Comparison of ENCODE assay signal across 35 cellular contexts in the genomic region with DNA sequence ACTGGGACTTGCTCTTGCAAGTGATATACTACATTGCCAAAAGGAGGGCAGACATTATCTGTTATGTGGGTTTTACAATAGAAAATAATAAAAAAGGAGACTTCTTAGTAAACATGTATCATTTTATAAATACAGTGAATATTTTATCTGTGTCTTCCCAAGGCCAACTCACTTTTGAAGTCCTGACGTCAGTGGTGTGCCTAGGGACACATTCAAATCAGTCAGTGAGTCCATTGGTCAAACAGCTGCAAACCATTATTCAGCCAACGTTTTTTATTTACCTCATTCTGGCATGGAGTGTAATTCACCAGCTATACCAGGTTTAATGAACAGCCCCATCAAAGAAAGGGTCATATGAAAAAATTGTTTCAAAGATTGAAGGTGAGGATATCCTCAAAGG.
"Had no signal": no experiment of that assay in that cellular context is flagged by ENCODE, and none has a peak within 500 bp of the region (broad histone marks: within the 10 kb centered on the region; RNA-seq: fewer than 3 reads in every experiment).

No MANE protein-coding gene starts in this region.

- H3K27me3 ChIP-seq: ascending aorta, cardiac muscle cell had no signal

- H3K36me3 Mint-ChIP-seq: activated CD4-positive, alpha-beta memory T cell treated with anti-CD3 and anti-CD28 coated beads for 36 hours; activated naive CD4-positive, alpha-beta T cell treated with anti-CD3 and anti-CD28 coated beads, Interleukin-2, amount 50 U/mL, for 72 hours; activated naive CD8-positive, alpha-beta T cell treated with anti-CD3 and anti-CD28 coated beads for 36 hours; brain had no signal

- H3K4me3 ChIP-seq: ascending aorta, cardiac muscle cell had no signal

- H3K36me3 ChIP-seq: ascending aorta, cardiac muscle cell had no signal

- H3K4me1 ChIP-seq: ascending aorta had no signal

- ATAC-seq: activated CD8-positive, alpha-beta T cell treated with anti-CD3 and anti-CD28 coated beads for 36 hours; activated naive CD4-positive, alpha-beta T cell treated with anti-CD3 and anti-CD28 coated beads, Interleukin-2, amount 50 U/mL, for 72 hours; activated T-cell treated with anti-CD3 and anti-CD28 coated beads, Interleukin-2, amount 50 U/mL, for 4 hours; activated T-cell treated with anti-CD3 and anti-CD28 coated beads, Interleukin-2, amount 50 U/mL, for 72 hours; activated T-helper 17 cell treated with anti-CD3 and anti-CD28 coated beads, Interleukin-2, amount 50 U/mL, for 72 hours had no signal

- H3K27ac Mint-ChIP-seq: activated B cell treated with CpG ODN at 0.5 μM for 24 hours; activated CD4-positive, alpha-beta memory T cell treated with anti-CD3 and anti-CD28 coated beads for 36 hours; activated CD4-positive, alpha-beta T cell treated with anti-CD3 and anti-CD28 coated beads, Interleukin-2, amount 10 ng/mL, durations not matched to agents 24 days and 14 days; activated CD8-positive, alpha-beta T cell treated with anti-CD3 and anti-CD28 coated beads for 36 hours; activated naive CD4-positive, alpha-beta T cell treated with anti-CD3 and anti-CD28 coated beads for 36 hours; activated naive CD4-positive, alpha-beta T cell treated with anti-CD3 and anti-CD28 coated beads, Interleukin-2, amount 50 U/mL, for 72 hours; activated naive CD8-positive, alpha-beta T cell treated with anti-CD3 and anti-CD28 coated beads for 36 hours; activated T-cell treated with anti-CD3 and anti-CD28 coated beads, Interleukin-2, amount 50 U/mL, for 72 hours; activated T-helper 1 cell treated with anti-CD3 and anti-CD28 coated beads, Interleukin-12 subunit alpha, Interleukin-12 subunit beta, Interleukin-2, Interleukin-4 antibody, amounts not matched to agents 30 ng/mL and 10 ng/mL and 1 ng/mL, durations not matched to agents 14 hours and 24 hours and 36 hours; activated T-helper 17 cell treated with anti-CD3 and anti-CD28 coated beads, Interleukin-2, amount 50 U/mL, for 72 hours; brain; T-helper 1 cell treated with Interleukin-12 subunit alpha and Interleukin-12 subunit beta and Interleukin-4 antibody, amounts not matched to agents 30 μg/mL and 1 μg/mL, for 36 hours; T-helper 2 cell treated with Interferon-gamma antibody and Interleukin-4, amounts not matched to agents 5 μg/mL and 100 μg/mL, for 36 hours had no signal

- H3K27ac ChIP-seq: ascending aorta, cardiac muscle cell, VCaP had no signal

- H3K9me3 Mint-ChIP-seq: activated B cell treated with CpG ODN at 0.5 μM for 24 hours; activated CD4-positive, alpha-beta memory T cell treated with anti-CD3 and anti-CD28 coated beads for 36 hours; activated CD4-positive, alpha-beta T cell treated with anti-CD3 and anti-CD28 coated beads, Interleukin-2, amount 10 ng/mL, durations not matched to agents 24 days and 14 days; activated CD8-positive, alpha-beta T cell treated with anti-CD3 and anti-CD28 coated beads for 36 hours; activated naive CD4-positive, alpha-beta T cell treated with anti-CD3 and anti-CD28 coated beads for 36 hours; activated naive CD8-positive, alpha-beta T cell treated with anti-CD3 and anti-CD28 coated beads for 36 hours; activated T-cell treated with anti-CD3 and anti-CD28 coated beads, Interleukin-2, amount 50 U/mL, for 4 hours; activated T-cell treated with anti-CD3 and anti-CD28 coated beads, Interleukin-2, amount 50 U/mL, for 72 hours; activated T-helper 1 cell treated with anti-CD3 and anti-CD28 coated beads, Interleukin-12 subunit alpha, Interleukin-12 subunit beta, Interleukin-2, Interleukin-4 antibody, amounts not matched to agents 30 ng/mL and 10 ng/mL and 1 ng/mL, durations not matched to agents 14 hours and 24 hours and 36 hours; activated T-helper 17 cell treated with anti-CD3 and anti-CD28 coated beads, Interleukin-2, amount 50 U/mL, for 72 hours; brain; central memory CD8-positive, alpha-beta T cell; T-helper 1 cell treated with Interleukin-12 subunit alpha and Interleukin-12 subunit beta and Interleukin-4 antibody, amounts not matched to agents 30 μg/mL and 1 μg/mL, for 36 hours; T-helper 2 cell treated with Interferon-gamma antibody and Interleukin-4, amounts not matched to agents 5 μg/mL and 100 μg/mL, for 36 hours had no signal

- H3K9me3 ChIP-seq: ascending aorta had no signal

- H3K27me3 Mint-ChIP-seq: activated B cell treated with CpG ODN at 0.5 μM for 24 hours; activated CD4-positive, alpha-beta memory T cell treated with anti-CD3 and anti-CD28 coated beads for 36 hours; activated CD4-positive, alpha-beta T cell treated with anti-CD3 and anti-CD28 coated beads, Interleukin-2, amount 10 ng/mL, durations not matched to agents 24 days and 14 days; activated CD8-positive, alpha-beta T cell treated with anti-CD3 and anti-CD28 coated beads for 36 hours; activated T-helper 17 cell treated with anti-CD3 and anti-CD28 coated beads, Interleukin-2, amount 50 U/mL, for 72 hours; brain; central memory CD8-positive, alpha-beta T cell had no signal

- H3K4me3 Mint-ChIP-seq: activated B cell treated with CpG ODN at 0.5 μM for 24 hours; activated CD4-positive, alpha-beta memory T cell treated with anti-CD3 and anti-CD28 coated beads for 36 hours; activated CD4-positive, alpha-beta T cell treated with anti-CD3 and anti-CD28 coated beads, Interleukin-2, amount 10 ng/mL, durations not matched to agents 24 days and 14 days; activated CD8-positive, alpha-beta T cell treated with anti-CD3 and anti-CD28 coated beads for 36 hours; activated naive CD4-positive, alpha-beta T cell treated with anti-CD3 and anti-CD28 coated beads for 36 hours; activated naive CD8-positive, alpha-beta T cell treated with anti-CD3 and anti-CD28 coated beads for 36 hours; activated T-cell treated with anti-CD3 and anti-CD28 coated beads, Interleukin-2, amount 50 U/mL, for 4 hours; activated T-cell treated with anti-CD3 and anti-CD28 coated beads, Interleukin-2, amount 50 U/mL, for 72 hours; activated T-helper 1 cell treated with anti-CD3 and anti-CD28 coated beads, Interleukin-12 subunit alpha, Interleukin-12 subunit beta, Interleukin-2, Interleukin-4 antibody, amounts not matched to agents 30 ng/mL and 10 ng/mL and 1 ng/mL, durations not matched to agents 14 hours and 24 hours and 36 hours; activated T-helper 17 cell treated with anti-CD3 and anti-CD28 coated beads, Interleukin-2, amount 50 U/mL, for 72 hours; brain; central memory CD8-positive, alpha-beta T cell; T-helper 1 cell treated with Interleukin-12 subunit alpha and Interleukin-12 subunit beta and Interleukin-4 antibody, amounts not matched to agents 30 μg/mL and 1 μg/mL, for 36 hours; T-helper 2 cell treated with Interferon-gamma antibody and Interleukin-4, amounts not matched to agents 5 μg/mL and 100 μg/mL, for 36 hours had no signal

- DNase-seq: activated B cell treated with CpG ODN at 0.5 μM for 24 hours; activated CD4-positive, alpha-beta memory T cell treated with anti-CD3 and anti-CD28 coated beads for 36 hours; activated CD4-positive, alpha-beta T cell treated with anti-CD3 and anti-CD28 coated beads for 4 hours; activated CD4-positive, alpha-beta T cell treated with anti-CD3 and anti-CD28 coated beads, Interleukin-2, amount 10 ng/mL, durations not matched to agents 24 days and 14 days; activated CD4-positive, alpha-beta T cell treated with anti-CD3 and anti-CD28 coated beads, Interleukin-2, amount 50 U/mL, for 1 hour; activated CD4-positive, alpha-beta T cell treated with anti-CD3 and anti-CD28 coated beads, Interleukin-2, amount 50 U/mL, for 4 hours; activated CD4-positive, CD25-positive, alpha-beta regulatory T cell treated with anti-CD3 and anti-CD28 coated beads, Interleukin-2, amount 50 U/mL, for 72 hours; activated CD8-positive, alpha-beta memory T cell treated with anti-CD3 and anti-CD28 coated beads, Interleukin-2, amount 50 U/mL, for 4 hours; activated CD8-positive, alpha-beta T cell treated with anti-CD3 and anti-CD28 coated beads for 36 hours; activated effector memory CD4-positive, alpha-beta T cell treated with anti-CD3 and anti-CD28 coated beads, Interleukin-2, amount 50 U/mL, for 16 hours; activated gamma-delta T cell treated with Interleukin-2 at 50 U/mL for 16 hours; activated naive CD4-positive, alpha-beta T cell; activated naive CD4-positive, alpha-beta T cell treated with anti-CD3 and anti-CD28 coated beads for 36 hours; activated naive CD4-positive, alpha-beta T cell treated with anti-CD3 and anti-CD28 coated beads, Interleukin-2, amount 50 U/mL, for 16 hours; activated naive CD8-positive, alpha-beta T cell treated with anti-CD3 and anti-CD28 coated beads for 36 hours; activated T-cell treated with anti-CD3 and anti-CD28 coated beads for 4 hours; activated T-cell treated with anti-CD3 and anti-CD28 coated beads, Interleukin-2, amount 50 U/mL, for 1 hour; activated T-cell treated with anti-CD3 and anti-CD28 coated beads, Interleukin-2, amount 50 U/mL, for 4 hours; activated T-cell treated with anti-CD3 and anti-CD28 coated beads, Interleukin-2, amount 50 U/mL, for 72 hours; amygdala; anterior cingulate cortex; caudate nucleus; cerebellar nuclear complex; T-helper 2 cell; T-helper 9 cell had no signal

- H3K4me1 Mint-ChIP-seq: activated B cell treated with CpG ODN at 0.5 μM for 24 hours; activated CD4-positive, alpha-beta T cell treated with anti-CD3 and anti-CD28 coated beads, Interleukin-2, amount 10 ng/mL, durations not matched to agents 24 days and 14 days; activated naive CD8-positive, alpha-beta T cell treated with anti-CD3 and anti-CD28 coated beads for 36 hours; activated T-helper 17 cell treated with anti-CD3 and anti-CD28 coated beads, Interleukin-2, amount 50 U/mL, for 72 hours; brain; central memory CD8-positive, alpha-beta T cell had no signal
